ENCODE assay signal across 10 cellular contexts in the genomic region with DNA sequence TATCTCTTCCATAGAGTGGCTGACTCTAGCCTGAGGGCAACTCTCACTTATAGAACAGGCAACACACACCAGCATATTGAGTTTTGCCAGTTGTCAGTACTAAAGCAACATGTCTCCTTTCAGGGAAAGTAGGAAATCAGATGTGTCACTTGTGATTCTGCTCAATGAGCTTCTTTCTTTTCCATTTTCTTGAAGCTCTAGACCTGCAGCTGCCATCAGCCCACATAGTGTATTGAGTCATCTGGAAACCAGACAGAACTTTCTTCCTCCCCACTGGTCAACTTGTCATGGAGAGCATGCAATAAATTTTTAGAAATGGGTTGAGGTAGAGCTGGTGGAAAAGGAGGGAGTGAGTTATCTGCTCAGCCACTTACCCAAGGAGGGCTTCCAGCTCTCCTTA.
DNase-seq lines count a peak whose midpoint lies in the region; ATAC-seq, FAIRE-seq and TF ChIP-seq lines count a peak whose summit lies in the region.
"Had no signal": no experiment of that assay in that cellular context is flagged by ENCODE, and none has a peak within 500 bp of the region (broad histone marks: within the 10 kb centered on the region; RNA-seq: fewer than 3 reads in every experiment).

No MANE protein-coding gene starts in this region.

- H3K4me3 Mint-ChIP-seq in activated CD8-positive, alpha-beta T cell treated with anti-CD3 and anti-CD28 coated beads for 36 hours = no peak overlapping the region
- H3K4me3 Mint-ChIP-seq in activated CD8-positive, alpha-beta T cell treated with anti-CD3 and anti-CD28 coated beads, Interleukin-2, amount 10 ng/mL, durations not matched to agents 7 days and 5 days = no peak overlapping the region
- no peak overlapping the region for H3K4me3 Mint-ChIP-seq in stimulated activated memory B cell treated with anti-CD40 and anti-IgM and Interleukin-4, amounts not matched to agents 10 μg/mL and 1 μg/mL and 100 μg/mL, for 72 hours

- CTCF ChIA-PET in activated CD8-positive, alpha-beta T cell treated with anti-CD3 and anti-CD28 coated beads for 36 hours (lab: Charles Lee) = interaction anchor here (1.0 to 3.2 kb wide), 5 partner anchors 10 to 1112 kb away, joined by 3 to 16 read pairs (median 5); no protein-coding TSS in a partner anchor
- CTCF ChIA-PET in activated CD8-positive, alpha-beta T cell treated with anti-CD3 and anti-CD28 coated beads, Interleukin-2, amount 10 ng/mL, durations not matched to agents 7 days and 5 days (lab: Charles Lee) = interaction anchor here (1.3 to 2.0 kb wide), 4 partner anchors 9 to 1112 kb away, joined by 3 to 9 read pairs (median 4); no protein-coding TSS in a partner anchor

- peak; percentile 35 for DNase-seq in activated CD8-positive, alpha-beta T cell treated with anti-CD3 and anti-CD28 coated beads for 36 hours
- DNase-seq in activated CD8-positive, alpha-beta T cell treated with anti-CD3 and anti-CD28 coated beads, Interleukin-2, amount 10 ng/mL, durations not matched to agents 7 days and 5 days = no peak
- DNase-seq in HT1080 (ENCODE audit: low read depth) (peak; percentile 17), pancreas (no peak), suprapubic skin (ENCODE audit: low spot score in 2 of 2) (no peak)
- no peak for DNase-seq in stimulated activated CD4-positive, alpha-beta T cell treated with anti-CD3 and anti-CD28 coated beads, Interleukin-15, amount 100 ng/mL, for 24 hours
- DNase-seq: stimulated activated CD4-positive, alpha-beta T cell treated with anti-CD3 and anti-CD28 coated beads, Interleukin-12 subunit alpha, Interleukin-12 subunit beta, amount 100 ng/mL, for 4 hours had no signal

- peaks cover 8% of the 10 kb centered on the region for H3K36me3 Mint-ChIP-seq in activated CD8-positive, alpha-beta T cell treated with anti-CD3 and anti-CD28 coated beads for 36 hours (ENCODE audit: low read depth)
- peaks cover 22% of the 10 kb centered on the region for H3K36me3 Mint-ChIP-seq in activated CD8-positive, alpha-beta T cell treated with anti-CD3 and anti-CD28 coated beads, Interleukin-2, amount 10 ng/mL, durations not matched to agents 7 days and 5 days (ENCODE audit: low read depth)
- H3K36me3 Mint-ChIP-seq in stimulated activated memory B cell treated with anti-CD40 and anti-IgM and Interleukin-4, amounts not matched to agents 10 μg/mL and 1 μg/mL and 100 μg/mL, for 72 hours = peaks cover 15% of the 10 kb centered on the region

- H3K27ac Mint-ChIP-seq in activated CD8-positive, alpha-beta T cell treated with anti-CD3 and anti-CD28 coated beads for 36 hours = peak overlapping the region; percentile 60
- no peak overlapping the region for H3K27ac Mint-ChIP-seq in activated CD8-positive, alpha-beta T cell treated with anti-CD3 and anti-CD28 coated beads, Interleukin-2, amount 10 ng/mL, durations not matched to agents 7 days and 5 days
- peak overlapping the region; percentile 91 for H3K27ac Mint-ChIP-seq in stimulated activated memory B cell treated with anti-CD40 and anti-IgM and Interleukin-4, amounts not matched to agents 10 μg/mL and 1 μg/mL and 100 μg/mL, for 72 hours

- peaks cover 21% of the 10 kb centered on the region for H3K9me3 Mint-ChIP-seq in activated CD8-positive, alpha-beta T cell treated with anti-CD3 and anti-CD28 coated beads for 36 hours
- H3K9me3 Mint-ChIP-seq in activated CD8-positive, alpha-beta T cell treated with anti-CD3 and anti-CD28 coated beads, Interleukin-2, amount 10 ng/mL, durations not matched to agents 7 days and 5 days (ENCODE audit: insufficient read depth) = peaks cover 19% of the 10 kb centered on the region
- H3K9me3 Mint-ChIP-seq in stimulated activated memory B cell treated with anti-CD40 and anti-IgM and Interleukin-4, amounts not matched to agents 10 μg/mL and 1 μg/mL and 100 μg/mL, for 72 hours = peaks cover 6% of the 10 kb centered on the region

- no peaks in the 10 kb centered on the region for H3K4me1 ChIP-seq in pancreas
- no peaks in the 10 kb centered on the region for H3K4me1 ChIP-seq in suprapubic skin

- H3K4me3 ChIP-seq in pancreas = no peak overlapping the region
- H3K4me3 ChIP-seq in suprapubic skin = no peak overlapping the region

- TF ChIP-seq POLR2A in suprapubic skin (IDR thresholded peaks at IDR 0.05) = no peak

- H3K4me1 Mint-ChIP-seq in activated CD8-positive, alpha-beta T cell treated with anti-CD3 and anti-CD28 coated beads for 36 hours (ENCODE audit: low read depth) = peaks cover 40% of the 10 kb centered on the region
- peaks cover 19% of the 10 kb centered on the region for H3K4me1 Mint-ChIP-seq in activated CD8-positive, alpha-beta T cell treated with anti-CD3 and anti-CD28 coated beads, Interleukin-2, amount 10 ng/mL, durations not matched to agents 7 days and 5 days (ENCODE audit: low read depth)
- H3K4me1 Mint-ChIP-seq in stimulated activated memory B cell treated with anti-CD40 and anti-IgM and Interleukin-4, amounts not matched to agents 10 μg/mL and 1 μg/mL and 100 μg/mL, for 72 hours = peaks cover 60% of the 10 kb centered on the region

- ATAC-seq in activated CD8-positive, alpha-beta T cell treated with anti-CD3 and anti-CD28 coated beads for 36 hours = peak; percentile 80
- ATAC-seq in activated CD8-positive, alpha-beta T cell treated with anti-CD3 and anti-CD28 coated beads, Interleukin-2, amount 10 ng/mL, durations not matched to agents 7 days and 5 days = no peak
- ATAC-seq in HG02642 (IDR thresholded peaks at IDR 0.05; ENCODE audit: poor library complexity, unreplicated experiment) (peak; percentile 65), pancreas (no peak)
- peak; percentile 83 for ATAC-seq in stimulated activated memory B cell treated with anti-CD40 and anti-IgM and Interleukin-4, amounts not matched to agents 10 μg/mL and 1 μg/mL and 100 μg/mL, for 72 hours
- ATAC-seq: Panc1 had no signal

- no peak for FAIRE-seq in pancreas (lab: Jason Lieb, UNC)

- POLR2A ChIA-PET in activated CD8-positive, alpha-beta T cell treated with anti-CD3 and anti-CD28 coated beads for 36 hours (lab: Charles Lee) = interaction anchor here (0.6 to 3.2 kb wide), 3 partner anchors 9 to 12 kb away, joined by 3 to 13 read pairs (median 4); no protein-coding TSS in a partner anchor
- POLR2A ChIA-PET in activated CD8-positive, alpha-beta T cell treated with anti-CD3 and anti-CD28 coated beads, Interleukin-2, amount 10 ng/mL, durations not matched to agents 7 days and 5 days (lab: Charles Lee) = interaction anchor here (2.5 kb wide), 1 partner anchor 11 kb away, joined by 19 read pairs; no protein-coding TSS in a partner anchor

- no peak for TF ChIP-seq EP300 in suprapubic skin (IDR thresholded peaks at IDR 0.05)

- H3K27me3 Mint-ChIP-seq in activated CD8-positive, alpha-beta T cell treated with anti-CD3 and anti-CD28 coated beads for 36 hours = no peaks in the 10 kb centered on the region
- H3K27me3 Mint-ChIP-seq in activated CD8-positive, alpha-beta T cell treated with anti-CD3 and anti-CD28 coated beads, Interleukin-2, amount 10 ng/mL, durations not matched to agents 7 days and 5 days (ENCODE audit: low read depth) = no peaks in the 10 kb centered on the region
- H3K27me3 Mint-ChIP-seq in stimulated activated memory B cell treated with anti-CD40 and anti-IgM and Interleukin-4, amounts not matched to agents 10 μg/mL and 1 μg/mL and 100 μg/mL, for 72 hours = no peaks in the 10 kb centered on the region

- H3K9me3 ChIP-seq in pancreas (no peaks in the 10 kb centered on the region), suprapubic skin (no peaks in the 10 kb centered on the region)

- H3K27me3 ChIP-seq in pancreas (no peaks in the 10 kb centered on the region), suprapubic skin (no peaks in the 10 kb centered on the region)

- intact Hi-C loops in activated CD8-positive, alpha-beta T cell treated with anti-CD3 and anti-CD28 coated beads for 36 hours (cut with micrococcal nuclease) = no loop called here
- intact Hi-C loops in pancreas (cut with DNase I) = no loop called here

- no peak for TF ChIP-seq CTCF in activated CD8-positive, alpha-beta T cell treated with anti-CD3 and anti-CD28 coated beads for 36 hours (IDR thresholded peaks at IDR 0.05)
- TF ChIP-seq CTCF in pancreas (IDR thresholded peaks at IDR 0.05) (no peak), suprapubic skin (IDR thresholded peaks at IDR 0.05) (no peak)

- H3K36me3 ChIP-seq in pancreas = no peaks in the 10 kb centered on the region
- no peaks in the 10 kb centered on the region for H3K36me3 ChIP-seq in suprapubic skin

- H3K27ac ChIP-seq in pancreas = no peak overlapping the region
- H3K27ac ChIP-seq in suprapubic skin = no peak overlapping the region

Comparison
In these comparisons a context has a peak if more than half of its experiments do, and no peak if none do; other contexts are left out.
1. ATAC-seq: peak in activated CD8-positive, alpha-beta T cell treated with anti-CD3 and anti-CD28 coated beads for 36 hours (single experiment), HG02642 (single experiment) and stimulated activated memory B cell treated with anti-CD40 and anti-IgM and Interleukin-4, amounts not matched to agents 10 μg/mL and 1 μg/mL and 100 μg/mL, for 72 hours (single experiment); none in activated CD8-positive, alpha-beta T cell treated with anti-CD3 and anti-CD28 coated beads, Interleukin-2, amount 10 ng/mL, durations not matched to agents 7 days and 5 days (single experiment) and pancreas (0 of 4).
2. DNase-seq: peak in activated CD8-positive, alpha-beta T cell treated with anti-CD3 and anti-CD28 coated beads for 36 hours (single experiment) and HT1080 (single experiment); none in activated CD8-positive, alpha-beta T cell treated with anti-CD3 and anti-CD28 coated beads, Interleukin-2, amount 10 ng/mL, durations not matched to agents 7 days and 5 days (single experiment), pancreas (0 of 6), suprapubic skin (0 of 2) and stimulated activated CD4-positive, alpha-beta T cell treated with anti-CD3 and anti-CD28 coated beads, Interleukin-15, amount 100 ng/mL, for 24 hours (single experiment).